12 cellular contexts compared by ENCODE assay signal in the genomic region with DNA sequence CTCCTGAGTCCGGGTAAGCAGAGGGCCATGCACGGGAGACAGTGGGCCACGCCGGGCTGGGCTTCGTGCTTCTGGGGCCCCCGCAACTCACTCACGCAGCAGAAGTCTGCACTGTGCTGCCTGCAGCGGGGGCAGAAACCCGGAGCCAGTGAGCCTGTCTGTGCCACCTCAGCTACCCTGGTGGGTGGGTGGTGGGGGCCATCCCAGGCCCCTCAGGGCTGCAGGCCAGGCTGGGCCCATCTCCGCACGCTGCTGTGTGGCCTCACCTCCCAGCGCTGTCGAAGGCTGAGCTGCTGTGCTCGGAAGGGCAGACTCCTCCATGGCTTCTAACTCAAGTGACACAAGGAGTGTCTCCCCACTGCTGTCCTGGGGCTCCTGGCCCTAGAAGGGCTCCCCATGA.
DNase-seq lines count a peak whose midpoint lies in the region; ATAC-seq and TF ChIP-seq lines count a peak whose summit lies in the region.
"Had no signal": no experiment of that assay in that cellular context is flagged by ENCODE, and none has a peak within 500 bp of the region (broad histone marks: within the 10 kb centered on the region; RNA-seq: fewer than 3 reads in every experiment).

No MANE protein-coding gene starts in this region.

- no peak for DNase-seq in CD8-positive, alpha-beta T cell
- DNase-seq in RWPE2 (ENCODE audit: low spot score) (no peak), immature natural killer cell (no peak), NCI-H748 treated with DMSO at 0.1 percent for 48 hours (lab: John Stamatoyannopoulos, UW) (no peak), mesenteric fat pad (ENCODE audit: low spot score) (no peak), nephron progenitor cell (no peak)
- DNase-seq in stimulated activated naive B cell treated with anti-CD40 and anti-IgM and Interleukin-4, amounts not matched to agents 10 μg/mL and 1 μg/mL and 100 μg/mL, for 72 hours: no peak
- DNase-seq: activated CD4-positive, alpha-beta memory T cell treated with anti-CD3 and anti-CD28 coated beads, Interleukin-2, amount 10 ng/mL, durations not matched to agents 7 days and 5 days; DMS53; NCI-H2029; stimulated activated CD4-positive, alpha-beta T cell treated with anti-CD3 and anti-CD28 coated beads, Interleukin-4, amount 100 ng/mL, for 24 hours had no signal

- H3K27ac Mint-ChIP-seq in CD8-positive, alpha-beta T cell: peak overlapping the region; percentile 87
- H3K27ac Mint-ChIP-seq in immature natural killer cell (peak overlapping the region; percentile 91 to 98 (median 97)), nephron progenitor cell (no peak overlapping the region)
- peak overlapping the region; percentile 88 for H3K27ac Mint-ChIP-seq in stimulated activated naive B cell treated with anti-CD40 and anti-IgM and Interleukin-4, amounts not matched to agents 10 μg/mL and 1 μg/mL and 100 μg/mL, for 72 hours
- H3K27ac Mint-ChIP-seq: activated CD4-positive, alpha-beta memory T cell treated with anti-CD3 and anti-CD28 coated beads, Interleukin-2, amount 10 ng/mL, durations not matched to agents 7 days and 5 days had no signal

- peaks cover 19% of the 10 kb centered on the region for H3K36me3 Mint-ChIP-seq in CD8-positive, alpha-beta T cell
- H3K36me3 Mint-ChIP-seq in immature natural killer cell (peaks cover 0 to 2% (median 1%) of the 10 kb centered on the region in 3 donors), nephron progenitor cell (ENCODE audit: low read depth) (no peaks in the 10 kb centered on the region)
- peaks cover 16 to 28% of the 10 kb centered on the region in 2 donors for H3K36me3 Mint-ChIP-seq in stimulated activated naive B cell treated with anti-CD40 and anti-IgM and Interleukin-4, amounts not matched to agents 10 μg/mL and 1 μg/mL and 100 μg/mL, for 72 hours

- peaks cover 37% of the 10 kb centered on the region for H3K4me1 ChIP-seq in CD8-positive, alpha-beta T cell (ENCODE audit: insufficient read depth, low read length)
- H3K4me1 ChIP-seq in RWPE2 (ENCODE audit: insufficient read depth, poor library complexity, severe bottlenecking): peaks cover 15% of the 10 kb centered on the region

- no peak overlapping the region for H3K4me3 ChIP-seq in CD8-positive, alpha-beta T cell (ENCODE audit: low read depth, low read length)
- no peak overlapping the region for H3K4me3 ChIP-seq in RWPE2 (ENCODE audit: severe bottlenecking)

- no peaks in the 10 kb centered on the region for H3K9me3 Mint-ChIP-seq in CD8-positive, alpha-beta T cell
- H3K9me3 Mint-ChIP-seq in immature natural killer cell (no peaks in the 10 kb centered on the region), nephron progenitor cell (no peaks in the 10 kb centered on the region)
- H3K9me3 Mint-ChIP-seq in stimulated activated naive B cell treated with anti-CD40 and anti-IgM and Interleukin-4, amounts not matched to agents 10 μg/mL and 1 μg/mL and 100 μg/mL, for 72 hours: no peaks in the 10 kb centered on the region
- H3K9me3 Mint-ChIP-seq: activated CD4-positive, alpha-beta memory T cell treated with anti-CD3 and anti-CD28 coated beads, Interleukin-2, amount 10 ng/mL, durations not matched to agents 7 days and 5 days had no signal

- no peaks in the 10 kb centered on the region for H3K27me3 Mint-ChIP-seq in CD8-positive, alpha-beta T cell (ENCODE audit: low read depth)
- H3K27me3 Mint-ChIP-seq in immature natural killer cell (ENCODE audit: low read depth in 3 of 3): peaks cover 31 to 47% (median 37%) of the 10 kb centered on the region in 3 donors
- H3K27me3 Mint-ChIP-seq in stimulated activated naive B cell treated with anti-CD40 and anti-IgM and Interleukin-4, amounts not matched to agents 10 μg/mL and 1 μg/mL and 100 μg/mL, for 72 hours: no peaks in the 10 kb centered on the region
- no peaks in the 10 kb centered on the region for H3K27me3 Mint-ChIP-seq in nephron progenitor cell (ENCODE audit: low read depth, poor library complexity)

- no peaks in the 10 kb centered on the region for H3K27me3 ChIP-seq in CD8-positive, alpha-beta T cell (ENCODE audit: insufficient read depth, low read length)
- H3K27me3 ChIP-seq in RWPE2 (ENCODE audit: insufficient read depth, poor library complexity, severe bottlenecking): no peaks in the 10 kb centered on the region

- POLR2A ChIA-PET in CD8-positive, alpha-beta T cell (lab: Charles Lee): interaction anchor here (1.1 to 1.8 kb wide), 4 partner anchors 18 to 58 kb away, joined by 3 to 5 read pairs (median 3); no protein-coding TSS in a partner anchor

- peak overlapping the region; percentile 59 for H3K4me3 Mint-ChIP-seq in CD8-positive, alpha-beta T cell
- H3K4me3 Mint-ChIP-seq in immature natural killer cell: peak overlapping the region; percentile 71 to 80 (median 77)
- peak overlapping the region; percentile 77 to 83 for H3K4me3 Mint-ChIP-seq in stimulated activated naive B cell treated with anti-CD40 and anti-IgM and Interleukin-4, amounts not matched to agents 10 μg/mL and 1 μg/mL and 100 μg/mL, for 72 hours
- H3K4me3 Mint-ChIP-seq in nephron progenitor cell: no peak overlapping the region
- H3K4me3 Mint-ChIP-seq: activated CD4-positive, alpha-beta memory T cell treated with anti-CD3 and anti-CD28 coated beads, Interleukin-2, amount 10 ng/mL, durations not matched to agents 7 days and 5 days had no signal

- H3K27ac ChIP-seq in CD8-positive, alpha-beta T cell (ENCODE audit: low read depth, low read length): no peak overlapping the region
- peak overlapping the region; percentile 48 for H3K27ac ChIP-seq in RWPE2 (ENCODE audit: poor library complexity, severe bottlenecking)

- no peaks in the 10 kb centered on the region for H3K36me3 ChIP-seq in CD8-positive, alpha-beta T cell (ENCODE audit: insufficient read depth, low read length)
- H3K36me3 ChIP-seq in RWPE2 (ENCODE audit: low read depth): no peaks in the 10 kb centered on the region

- CTCF ChIA-PET in CD8-positive, alpha-beta T cell (lab: Charles Lee): interaction anchor here (1.0 to 4.1 kb wide), 3 partner anchors 14 to 123 kb away, joined by 3 to 26 read pairs (median 7); no protein-coding TSS in a partner anchor

- peaks cover 37% of the 10 kb centered on the region for H3K4me1 Mint-ChIP-seq in CD8-positive, alpha-beta T cell (ENCODE audit: low read depth)
- H3K4me1 Mint-ChIP-seq in immature natural killer cell (peaks cover 71 to 75% of the 10 kb centered on the region in 2 donors), nephron progenitor cell (peaks cover 66% of the 10 kb centered on the region)
- peaks cover 70 to 100% of the 10 kb centered on the region in 2 donors for H3K4me1 Mint-ChIP-seq in stimulated activated naive B cell treated with anti-CD40 and anti-IgM and Interleukin-4, amounts not matched to agents 10 μg/mL and 1 μg/mL and 100 μg/mL, for 72 hours

- intact Hi-C loops in CD8-positive, alpha-beta T cell (cut with DNase I, micrococcal nuclease): no loop called here

- no peak for TF ChIP-seq CTCF in CD8-positive, alpha-beta T cell (IDR thresholded peaks at IDR 0.05)
- TF ChIP-seq CTCF in RWPE2 (IDR thresholded peaks at IDR 0.05; ENCODE audit: poor library complexity, severe bottlenecking) (no peak), nephron progenitor cell (IDR thresholded peaks at IDR 0.05) (no peak)

- H3K9me3 ChIP-seq in CD8-positive, alpha-beta T cell (ENCODE audit: low read length): no peaks in the 10 kb centered on the region
- no peaks in the 10 kb centered on the region for H3K9me3 ChIP-seq in RWPE2 (ENCODE audit: severe bottlenecking)

- no peak for ATAC-seq in CD8-positive, alpha-beta T cell
- ATAC-seq in RWPE2 (ENCODE audit: low read depth): peak; percentile 4; the same call in 1 of the 3 replicates
- ATAC-seq in stimulated activated naive B cell treated with anti-CD40 and anti-IgM and Interleukin-4, amounts not matched to agents 10 μg/mL and 1 μg/mL and 100 μg/mL, for 72 hours (replicated peaks): peak; percentile 0 to 1
- no peak for ATAC-seq in HG03520 (IDR thresholded peaks at IDR 0.05; ENCODE audit: unreplicated experiment)

Comparison
In these comparisons a context has a peak if more than half of its experiments do, and no peak if none do; other contexts are left out.
1. ATAC-seq: peak in RWPE2 (single experiment) and stimulated activated naive B cell treated with anti-CD40 and anti-IgM and Interleukin-4, amounts not matched to agents 10 μg/mL and 1 μg/mL and 100 μg/mL, for 72 hours (2 of 2); none in CD8-positive, alpha-beta T cell (single experiment) and HG03520 (single experiment).